1 cellular context compared by ENCODE assay signal in genomic region chr20:25204550-25205276, GRCh38.
TF ChIP-seq lines count a peak whose summit lies in the region.

No MANE protein-coding gene starts in this region.

TF ChIP-seq in GM23338, 12 proteins besides CTCF, POLR2A, EP300 and RAD21 (continued from another document):
- TF ChIP-seq REST (IDR thresholded peaks at IDR 0.05; ENCODE audit: unreplicated experiment) (no peak), ZNF331 (CRISPR knock-in tag; IDR thresholded peaks at IDR 0.05; ENCODE audit: low read depth) (no peak), ETS1 (IDR thresholded peaks at IDR 0.05) (no peak), JUNB (IDR thresholded peaks at IDR 0.05; ENCODE audit: unreplicated experiment) (no peak), POLR2AphosphoS5 (IDR thresholded peaks at IDR 0.05; ENCODE audit: low read depth) (no peak), EZH2phosphoT487 (IDR thresholded peaks at IDR 0.05; ENCODE audit: unreplicated experiment) (no peak)
